Comparison of ENCODE assay signal across 20 cellular contexts in the genomic region with DNA sequence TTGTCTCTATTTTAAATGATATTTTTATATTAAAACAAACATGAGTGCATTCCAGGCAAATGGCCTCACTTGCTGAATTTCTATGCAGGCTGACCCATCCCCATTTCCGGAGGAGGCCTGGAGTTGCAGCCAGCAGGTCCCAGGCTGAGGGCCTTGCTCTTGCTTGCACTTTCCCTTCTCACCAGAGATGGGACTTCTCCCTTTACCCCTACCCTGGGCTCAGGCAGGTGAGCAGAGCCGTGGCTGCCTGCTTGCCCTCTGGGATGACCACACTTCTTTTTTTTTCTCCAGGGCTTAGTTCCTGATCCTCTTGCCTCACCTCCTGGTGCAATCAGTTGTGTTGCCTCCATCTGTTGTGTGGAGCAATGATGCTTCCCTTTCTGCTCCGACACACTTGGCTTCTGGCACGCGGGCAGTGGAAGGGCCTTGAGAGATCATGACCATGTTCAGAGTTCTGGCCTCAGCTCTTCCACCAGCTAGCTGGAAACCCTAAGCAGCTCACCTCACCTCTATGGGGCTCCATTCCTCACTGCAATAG. TPM values are rescaled to one million over a fixed set of nuclear protein-coding genes. Genes with fewer than 3 reads are reported as not detected.
DNase-seq lines count a peak whose midpoint lies in the region; ATAC-seq, FAIRE-seq and TF ChIP-seq lines count a peak whose summit lies in the region.
"Had no signal": no experiment of that assay in that cellular context is flagged by ENCODE, and none has a peak within 500 bp of the region (broad histone marks: within the 10 kb centered on the region; RNA-seq: fewer than 3 reads in every experiment).

No MANE protein-coding gene starts in this region.

- intact Hi-C loops in cardiac septum (cut with DNase I) (no loop called here), thyroid gland (cut with DNase I) (no loop called here)

- no peak overlapping the region for H3K4me3 ChIP-seq in right atrium auricular region
- H3K4me3 ChIP-seq in thyroid gland (replicated peaks in 1 of 3) = no peak overlapping the region
- H3K4me3 ChIP-seq: BLaER1 treated with 17β-estradiol and CSF1 and Interleukin-3, amounts not matched to agents 10 nM and 100 nM had no signal

- TF ChIP-seq CTCF in right atrium auricular region (IDR thresholded peaks at IDR 0.05) (no peak), thyroid gland (IDR thresholded peaks at IDR 0.05) (no peak), D721Med (IDR thresholded peaks at IDR 0.05; ENCODE audit: insufficient read depth, missing control alignments) (no peak)

- H3K27me3 ChIP-seq in right atrium auricular region (no peaks in the 10 kb centered on the region), thyroid gland (no peaks in the 10 kb centered on the region)
- H3K27me3 ChIP-seq: BLaER1 treated with 17β-estradiol and CSF1 and Interleukin-3, amounts not matched to agents 10 nM and 100 nM had no signal

- no peaks in the 10 kb centered on the region for H3K9me3 ChIP-seq in right atrium auricular region
- H3K9me3 ChIP-seq in thyroid gland = no peaks in the 10 kb centered on the region
- H3K9me3 ChIP-seq: BLaER1 treated with 17β-estradiol and CSF1 and Interleukin-3, amounts not matched to agents 10 nM and 100 nM had no signal

- no peak for TF ChIP-seq POLR2A in thyroid gland (IDR thresholded peaks at IDR 0.05)

- no peaks in the 10 kb centered on the region for H3K36me3 ChIP-seq in right atrium auricular region
- H3K36me3 ChIP-seq in thyroid gland = no peaks in the 10 kb centered on the region
- H3K36me3 ChIP-seq: BLaER1 treated with 17β-estradiol and CSF1 and Interleukin-3, amounts not matched to agents 10 nM and 100 nM had no signal

- WGBS in thyroid gland, 2 donors = 87 to 89% methylated on average over 5 of the region's 5 CpGs

- no peak for ATAC-seq in HG03432 (IDR thresholded peaks at IDR 0.05; ENCODE audit: unreplicated experiment)
- ATAC-seq: HCT116, HepG2 had no signal

- no peak for FAIRE-seq in D721Med (lab: Jason Lieb, UNC)
- FAIRE-seq: G401.6, HepG2 had no signal

- H3K27ac ChIP-seq in right atrium auricular region = no peak overlapping the region
- H3K27ac ChIP-seq in thyroid gland = peak overlapping the region; percentile 49 to 87 (median 77)
- H3K27ac ChIP-seq: BLaER1 treated with 17β-estradiol and CSF1 and Interleukin-3, amounts not matched to agents 10 nM and 100 nM had no signal

- DNase-seq in cardiac septum (ENCODE audit: low spot score) (peak; percentile 82), right atrium auricular region (ENCODE audit: low spot score) (no peak), SKM-1 treated with dmso at 0.1 percent for 144 hours (lab: John Stamatoyannopoulos, UW; ENCODE audit: unreplicated experiment) (peak; percentile 83), thyroid gland (no peak), D721Med (ENCODE audit: insufficient read length, low spot score) (no peak)
- DNase-seq in activated CD4-positive, alpha-beta T cell treated with anti-CD3 and anti-CD28 coated beads, Interleukin-2, amount 50 U/mL, for 4 hours = no peak
- DNase-seq: 8988T; CD4-positive, CD25-positive, alpha-beta regulatory T cell; CD8-positive, alpha-beta memory T cell; COR-L47; GOT3; H7; HFFc6 had no signal

- H3K4me1 ChIP-seq in right atrium auricular region (no peaks in the 10 kb centered on the region), thyroid gland (peaks cover 50 to 53% of the 10 kb centered on the region in 2 donors)

RNA-seq across cellular contexts. Expression of gene OLFM4, which starts 11.1 kb away (rescaled TPM):
- 0.65 TPM for total RNA-seq in cardiac septum
- total RNA-seq in right atrium auricular region = under 1 TPM in 1 of 2 donors, not detected in 1; 0.37 TPM
- total RNA-seq in thyroid gland = 1 to 10 TPM in 1 of 4 donors, under 1 TPM in 1, not detected in 2; 0.11 to 3.5 TPM
- total RNA-seq: A673; B cell; CD4-positive, CD25-positive, alpha-beta regulatory T cell; CD8-positive, alpha-beta memory T cell; H7; HepG2; HFFc6 had no signal

Comparison
In these comparisons a context has a peak if more than half of its experiments do, and no peak if none do; other contexts are left out.
1. DNase-seq: peak in cardiac septum (single experiment) and SKM-1 treated with dmso at 0.1 percent for 144 hours (single experiment); none in right atrium auricular region (single experiment), thyroid gland (0 of 2), D721Med (single experiment) and activated CD4-positive, alpha-beta T cell treated with anti-CD3 and anti-CD28 coated beads, Interleukin-2, amount 50 U/mL, for 4 hours (0 of 2).
2. H3K27ac ChIP-seq: peak in thyroid gland (3 of 3); none in right atrium auricular region (0 of 2).